8 cellular contexts compared by ENCODE assay signal in the genomic region with DNA sequence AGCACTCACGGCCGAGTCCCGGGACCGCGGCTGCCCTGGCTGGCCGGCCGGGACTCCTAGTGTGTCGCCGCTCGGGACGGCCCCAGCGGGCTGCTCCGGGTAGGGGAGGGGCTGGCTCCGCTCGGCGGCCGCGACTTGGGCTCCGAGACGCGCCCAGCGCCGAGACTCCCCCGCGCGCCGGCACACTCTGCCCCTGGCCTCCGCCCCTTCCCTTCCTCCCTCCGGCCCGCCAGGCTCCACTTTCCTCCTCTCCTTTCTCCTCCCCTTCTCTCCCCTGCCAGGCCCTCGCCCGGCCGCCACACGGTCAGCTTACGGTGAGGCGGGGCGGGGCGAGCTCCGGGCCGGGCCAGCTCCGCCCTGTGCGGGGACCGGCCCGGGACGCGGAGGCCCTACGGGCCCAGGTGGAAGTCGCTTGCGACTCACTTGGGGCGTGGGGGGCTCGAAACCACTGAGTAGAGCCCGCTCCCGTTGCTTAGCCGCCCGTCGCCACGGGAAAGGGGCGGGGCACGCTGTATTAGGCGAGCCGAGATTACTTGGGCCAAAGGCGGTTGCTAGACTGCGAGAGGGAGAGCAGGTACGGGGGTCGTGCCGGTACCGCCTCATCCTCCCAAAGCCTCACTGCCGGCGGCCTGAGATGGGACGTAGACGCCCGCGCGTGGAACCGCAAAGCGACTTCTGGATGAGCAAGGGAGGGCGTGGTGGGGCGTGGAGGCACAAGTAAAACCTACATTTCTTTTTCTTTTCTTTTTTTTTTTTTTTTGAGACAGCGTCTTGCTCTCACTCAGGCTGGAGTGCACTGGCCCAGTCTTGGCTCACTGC. TPM values are rescaled to one million over a fixed set of nuclear protein-coding genes. Genes with fewer than 3 reads are reported as not detected.
DNase-seq lines count a peak whose midpoint lies in the region; ATAC-seq and TF ChIP-seq lines count a peak whose summit lies in the region.

A gene with protein sequence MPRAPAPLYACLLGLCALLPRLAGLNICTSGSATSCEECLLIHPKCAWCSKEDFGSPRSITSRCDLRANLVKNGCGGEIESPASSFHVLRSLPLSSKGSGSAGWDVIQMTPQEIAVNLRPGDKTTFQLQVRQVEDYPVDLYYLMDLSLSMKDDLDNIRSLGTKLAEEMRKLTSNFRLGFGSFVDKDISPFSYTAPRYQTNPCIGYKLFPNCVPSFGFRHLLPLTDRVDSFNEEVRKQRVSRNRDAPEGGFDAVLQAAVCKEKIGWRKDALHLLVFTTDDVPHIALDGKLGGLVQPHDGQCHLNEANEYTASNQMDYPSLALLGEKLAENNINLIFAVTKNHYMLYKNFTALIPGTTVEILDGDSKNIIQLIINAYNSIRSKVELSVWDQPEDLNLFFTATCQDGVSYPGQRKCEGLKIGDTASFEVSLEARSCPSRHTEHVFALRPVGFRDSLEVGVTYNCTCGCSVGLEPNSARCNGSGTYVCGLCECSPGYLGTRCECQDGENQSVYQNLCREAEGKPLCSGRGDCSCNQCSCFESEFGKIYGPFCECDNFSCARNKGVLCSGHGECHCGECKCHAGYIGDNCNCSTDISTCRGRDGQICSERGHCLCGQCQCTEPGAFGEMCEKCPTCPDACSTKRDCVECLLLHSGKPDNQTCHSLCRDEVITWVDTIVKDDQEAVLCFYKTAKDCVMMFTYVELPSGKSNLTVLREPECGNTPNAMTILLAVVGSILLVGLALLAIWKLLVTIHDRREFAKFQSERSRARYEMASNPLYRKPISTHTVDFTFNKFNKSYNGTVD (minus strand): TSS at position 189 of the 819 bp plus-strand sequence. CDS start 365 bp downstream, outside the sequence.

- peak within 1 kb of the TSS; percentile 59 for H3K4me3 Mint-ChIP-seq in activated naive CD4-positive, alpha-beta T cell treated with anti-CD3 and anti-CD28 coated beads for 36 hours
- H3K4me3 Mint-ChIP-seq in natural killer cell treated with Interleukin-12 subunit alpha and Interleukin-12 subunit beta and Interleukin-15 and Interleukin-18, amount 100 ng/mL, for 72 hours: peak within 1 kb of the TSS; percentile 61
- peak within 1 kb of the TSS; percentile 85 for H3K4me3 Mint-ChIP-seq in type B pancreatic cell

- no peaks in the 10 kb centered on the region for H3K27me3 ChIP-seq in foreskin keratinocyte

- H3K4me1 Mint-ChIP-seq in activated naive CD4-positive, alpha-beta T cell treated with anti-CD3 and anti-CD28 coated beads for 36 hours (ENCODE audit: low read depth): no peaks in the 10 kb centered on the region
- H3K4me1 Mint-ChIP-seq in natural killer cell treated with Interleukin-12 subunit alpha and Interleukin-12 subunit beta and Interleukin-15 and Interleukin-18, amount 100 ng/mL, for 72 hours (ENCODE audit: low read depth in 2 of 2): peaks cover 0 to 5% of the 10 kb centered on the region in 2 donors
- peaks cover 32% of the 10 kb centered on the region for H3K4me1 Mint-ChIP-seq in type B pancreatic cell (ENCODE audit: unreplicated experiment)

- CTCF ChIA-PET in activated naive CD4-positive, alpha-beta T cell treated with anti-CD3 and anti-CD28 coated beads for 36 hours (lab: Charles Lee): no interaction called here

- no peaks in the 10 kb centered on the region for H3K9me3 Mint-ChIP-seq in activated naive CD4-positive, alpha-beta T cell treated with anti-CD3 and anti-CD28 coated beads for 36 hours
- no peaks in the 10 kb centered on the region for H3K9me3 Mint-ChIP-seq in natural killer cell treated with Interleukin-12 subunit alpha and Interleukin-12 subunit beta and Interleukin-15 and Interleukin-18, amount 100 ng/mL, for 72 hours
- H3K9me3 Mint-ChIP-seq in type B pancreatic cell: no peaks in the 10 kb centered on the region

- no peak for TF ChIP-seq CTCF in foreskin keratinocyte (conservative IDR thresholded peaks at IDR 0.05)
- TF ChIP-seq CTCF in type B pancreatic cell (conservative IDR thresholded peaks at IDR 0.05): no peak

- H3K4me1 ChIP-seq in foreskin keratinocyte: peaks cover 44% of the 10 kb centered on the region

- H3K27me3 Mint-ChIP-seq in activated naive CD4-positive, alpha-beta T cell treated with anti-CD3 and anti-CD28 coated beads for 36 hours (ENCODE audit: low read depth): peaks cover 35% of the 10 kb centered on the region
- peaks cover 27 to 57% of the 10 kb centered on the region in 2 donors for H3K27me3 Mint-ChIP-seq in natural killer cell treated with Interleukin-12 subunit alpha and Interleukin-12 subunit beta and Interleukin-15 and Interleukin-18, amount 100 ng/mL, for 72 hours
- H3K27me3 Mint-ChIP-seq in type B pancreatic cell: peaks cover 18% of the 10 kb centered on the region

- no peak within 1 kb of the TSS for H3K27ac Mint-ChIP-seq in activated naive CD4-positive, alpha-beta T cell treated with anti-CD3 and anti-CD28 coated beads for 36 hours
- H3K27ac Mint-ChIP-seq in natural killer cell treated with Interleukin-12 subunit alpha and Interleukin-12 subunit beta and Interleukin-15 and Interleukin-18, amount 100 ng/mL, for 72 hours: no peak within 1 kb of the TSS
- peak within 1 kb of the TSS; percentile 71 for H3K27ac Mint-ChIP-seq in type B pancreatic cell

- ATAC-seq in HG02642 (IDR thresholded peaks at IDR 0.05; ENCODE audit: poor library complexity, unreplicated experiment) (peak; percentile 61), foreskin keratinocyte (peak; percentile 71)
- peak; percentile 76 to 83 for ATAC-seq in natural killer cell treated with Interleukin-12 subunit alpha and Interleukin-12 subunit beta and Interleukin-15 and Interleukin-18, amount 100 ng/mL, for 72 hours

- no peaks in the 10 kb centered on the region for H3K36me3 Mint-ChIP-seq in activated naive CD4-positive, alpha-beta T cell treated with anti-CD3 and anti-CD28 coated beads for 36 hours (ENCODE audit: low read depth)
- H3K36me3 Mint-ChIP-seq in natural killer cell treated with Interleukin-12 subunit alpha and Interleukin-12 subunit beta and Interleukin-15 and Interleukin-18, amount 100 ng/mL, for 72 hours: no peaks in the 10 kb centered on the region
- H3K36me3 Mint-ChIP-seq in type B pancreatic cell: peaks cover 3% of the 10 kb centered on the region

- intact Hi-C loops in activated naive CD4-positive, alpha-beta T cell treated with anti-CD3 and anti-CD28 coated beads for 36 hours (cut with micrococcal nuclease): no loop called here

- DNase-seq in NCI-H748 (lab: John Stamatoyannopoulos, UW; ENCODE audit: unreplicated experiment) (peak; percentile 56), NCI-H748 treated with DMSO at 0.1 percent for 48 hours (lab: John Stamatoyannopoulos, UW) (no peak), NCI-H510A (lab: John Stamatoyannopoulos, UW) (peak; percentile 48), foreskin keratinocyte (peak in 1 of 2 donors; percentile 71), type B pancreatic cell (ENCODE audit: extremely low spot score, unreplicated experiment) (peak; percentile 84)
- peak; percentile 42 for DNase-seq in activated naive CD4-positive, alpha-beta T cell treated with anti-CD3 and anti-CD28 coated beads for 36 hours
- no peak for DNase-seq in natural killer cell treated with Interleukin-12 subunit alpha and Interleukin-12 subunit beta and Interleukin-15 and Interleukin-18, amount 100 ng/mL, for 72 hours (ENCODE audit: low spot score)

- peak within 1 kb of the TSS; percentile 86 for H3K27ac ChIP-seq in foreskin keratinocyte

RNA-seq across cellular contexts. Expression of the gene that starts here (rescaled TPM):
- under 1 TPM; 0.31 to 0.59 TPM for total RNA-seq in activated naive CD4-positive, alpha-beta T cell treated with anti-CD3 and anti-CD28 coated beads for 36 hours
- total RNA-seq in foreskin keratinocyte (82.0 and 91.9 TPM in 2 replicates), type B pancreatic cell (ENCODE audit: low replicate concordance) (46.0 and 70.7 TPM in 2 replicates)
- 70.5 and 97.0 TPM in 2 replicates for polyA plus RNA-seq in foreskin keratinocyte
- under 1 TPM in 1 of 2 donors, not detected in 1; 0.17 TPM for total RNA-seq in natural killer cell treated with Interleukin-12 subunit alpha and Interleukin-12 subunit beta and Interleukin-15 and Interleukin-18, amount 100 ng/mL, for 72 hours

Comparison
In these comparisons a context has a peak if more than half of its experiments do, and no peak if none do; other contexts are left out.
1. RNA of the gene that starts here (total RNA-seq): 82.0 to 91.9 TPM in foreskin keratinocyte and 46.0 to 70.7 TPM in type B pancreatic cell; 0.31 to 0.59 TPM in activated naive CD4-positive, alpha-beta T cell treated with anti-CD3 and anti-CD28 coated beads for 36 hours and 0.17 TPM in natural killer cell treated with Interleukin-12 subunit alpha and Interleukin-12 subunit beta and Interleukin-15 and Interleukin-18, amount 100 ng/mL, for 72 hours; every median in the first group is over 10 times any median in the second.
2. DNase-seq: peak in NCI-H748 (single experiment), NCI-H510A (single experiment) and type B pancreatic cell (single experiment); none in NCI-H748 treated with DMSO at 0.1 percent for 48 hours (single experiment) and natural killer cell treated with Interleukin-12 subunit alpha and Interleukin-12 subunit beta and Interleukin-15 and Interleukin-18, amount 100 ng/mL, for 72 hours (single experiment).
3. Peak in DNase-seq in activated naive CD4-positive, alpha-beta T cell treated with anti-CD3 and anti-CD28 coated beads for 36 hours; RNA of the gene not detected or under 1 TPM.
4. Peak in ATAC-seq in natural killer cell treated with Interleukin-12 subunit alpha and Interleukin-12 subunit beta and Interleukin-15 and Interleukin-18, amount 100 ng/mL, for 72 hours; RNA of the gene not detected or under 1 TPM.
5. Peak in every context shown above with its lines, with median percentiles within 50 percentile points of each other: ATAC-seq and H3K4me3 Mint-ChIP-seq.